In the genomic region with DNA sequence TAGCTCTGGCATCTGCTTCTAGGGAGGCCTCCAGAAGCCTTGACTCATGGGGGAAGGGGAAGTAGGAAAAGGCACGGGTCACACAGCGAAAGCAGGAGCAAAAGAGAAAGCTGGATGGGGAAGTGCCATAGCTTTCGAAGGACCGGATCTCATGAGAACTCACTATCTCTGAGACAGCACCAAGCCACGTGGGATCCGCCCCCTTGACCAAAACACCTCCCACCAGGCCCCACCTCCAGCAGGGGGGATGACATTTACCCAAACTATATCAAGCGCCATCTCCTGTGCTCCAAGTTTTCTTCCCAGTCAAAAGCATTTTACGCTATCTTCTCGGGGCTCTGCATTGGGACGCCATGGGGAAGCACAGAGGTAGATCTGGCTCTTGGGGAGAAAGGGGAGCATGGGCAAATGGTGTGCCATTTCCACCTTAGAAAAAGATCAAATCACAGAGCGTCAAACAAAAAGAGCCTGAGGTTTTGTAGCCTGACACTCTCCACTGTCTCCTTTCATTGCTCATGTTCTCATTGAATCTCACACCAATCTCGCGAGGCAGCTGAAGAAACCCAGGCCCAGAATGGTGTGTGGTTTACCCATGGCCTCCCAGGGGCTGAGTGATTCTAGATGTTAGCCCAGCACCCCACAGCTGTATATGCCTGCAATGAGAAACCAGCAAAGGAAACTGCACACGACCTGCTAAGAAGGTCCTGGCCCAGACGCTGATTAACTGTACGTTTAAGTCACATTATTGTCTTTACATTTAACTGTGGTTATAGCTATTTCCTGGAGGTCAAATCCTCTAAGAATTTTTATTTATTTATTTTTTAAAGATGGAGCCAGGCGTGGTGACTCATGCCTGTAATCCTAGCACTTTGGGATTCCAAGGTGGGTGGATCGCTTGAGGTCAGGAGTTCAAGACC, we compare ENCODE assay signal across 10 cellular contexts. TPM values are rescaled to one million over a fixed set of nuclear protein-coding genes. Genes with fewer than 3 reads are reported as not detected.
DNase-seq lines count a peak whose midpoint lies in the region; ATAC-seq, FAIRE-seq and TF ChIP-seq lines count a peak whose summit lies in the region.
"Had no signal": no experiment of that assay in that cellular context is flagged by ENCODE, and none has a peak within 500 bp of the region (broad histone marks: within the 10 kb centered on the region; RNA-seq: fewer than 3 reads in every experiment).

No MANE protein-coding gene starts in this region.

- no peak for FAIRE-seq in HepG2 (lab: Jason Lieb, UNC)

- H3K4me1 ChIP-seq in right lobe of liver (no peaks in the 10 kb centered on the region), HepG2 (ENCODE audit: insufficient read depth, low read length) (no peaks in the 10 kb centered on the region), adrenal gland (replicated peaks in 1 of 2) (no peaks in the 10 kb centered on the region), upper lobe of right lung (no peaks in the 10 kb centered on the region)

- H3K36me3 ChIP-seq in right lobe of liver = no peaks in the 10 kb centered on the region
- H3K36me3 ChIP-seq in HepG2 (replicated peaks in 1 of 2; ENCODE audit: control insufficient read depth in 1 of 2, insufficient read depth in 2 of 2, low read length in 2 of 2) = no peaks in the 10 kb centered on the region
- H3K36me3 ChIP-seq in adrenal gland (replicated peaks in 1 of 2) = no peaks in the 10 kb centered on the region
- H3K36me3 ChIP-seq in upper lobe of right lung = no peaks in the 10 kb centered on the region

- H3K27me3 ChIP-seq in right lobe of liver (no peaks in the 10 kb centered on the region), HepG2 (ENCODE audit: control insufficient read depth in 1 of 2, insufficient read depth in 2 of 2, low read length in 2 of 2) (peaks cover 0 to 6% of the 10 kb centered on the region in 2 experiments; a peak in 1 of 5 replicates), adrenal gland (no peaks in the 10 kb centered on the region), upper lobe of right lung (no peaks in the 10 kb centered on the region)

- H3K27ac ChIP-seq in right lobe of liver (no peak overlapping the region), HepG2 (ENCODE audit: extremely low read length, insufficient read depth, low read length) (no peak overlapping the region), adrenal gland (no peak overlapping the region), upper lobe of right lung (no peak overlapping the region)
- H3K27ac ChIP-seq: epithelial cell of prostate had no signal

- 55% methylated on average over 16 of the region's 18 CpGs for WGBS in right lobe of liver (ENCODE audit: insufficient coverage, low coverage, low lambda C conversion rate, missing lambda C conversion rate)
- 56% methylated on average over 18 of the region's 18 CpGs for WGBS in HepG2 (ENCODE audit: low lambda C conversion rate)
- 69 to 76% (median 74%) methylated on average over 18 of the region's 18 CpGs for WGBS in adrenal gland, 4 donors

- no peaks in the 10 kb centered on the region for H4K20me1 ChIP-seq in HepG2 (ENCODE audit: insufficient read depth, low read length)

- peak; percentile 63 to 83 (median 71) for ATAC-seq in right lobe of liver
- no peak for ATAC-seq in HepG2
- peak; percentile 95 for ATAC-seq in upper lobe of right lung
- ATAC-seq in GM19351 (IDR thresholded peaks at IDR 0.05; ENCODE audit: unreplicated experiment) = no peak

- TF ChIP-seq CTCF in right lobe of liver (IDR thresholded peaks at IDR 0.05) (no peak), HepG2 (CRISPR knock-in tag; IDR thresholded peaks at IDR 0.05) (no peak), adrenal gland (IDR thresholded peaks at IDR 0.05) (no peak), upper lobe of right lung (IDR thresholded peaks at IDR 0.05) (no peak)

- TF ChIP-seq POLR2A in right lobe of liver (IDR thresholded peaks at IDR 0.05) (no peak), HepG2 (IDR thresholded peaks at IDR 0.05; ENCODE audit: insufficient read depth in 1 of 2, low read depth in 2 of 2, low read length in 2 of 2) (no peak), adrenal gland (IDR thresholded peaks at IDR 0.05) (no peak)

- no peak for TF ChIP-seq RAD21 in HepG2 (CRISPR knock-in tag; IDR thresholded peaks at IDR 0.05)

- no TSS peak for BruUV-seq in HepG2 (replicated peaks; lab: Mats Ljungman, UMichigan)

- POLR2A ChIA-PET in HepG2 (lab: Yijun Ruan, JAX) = no interaction called here

- H3K4me3 ChIP-seq in right lobe of liver = no peak overlapping the region
- H3K4me3 ChIP-seq in HepG2 (replicated peaks in 1 of 3; ENCODE audit: insufficient read depth in 1 of 3, low read depth in 2 of 3, low read length in 3 of 3) = no peak overlapping the region
- no peak overlapping the region for H3K4me3 ChIP-seq in adrenal gland
- H3K4me3 ChIP-seq in upper lobe of right lung = no peak overlapping the region

- TF ChIP-seq EP300 in HepG2 (IDR thresholded peaks at IDR 0.05; ENCODE audit: low read depth in 2 of 2, low read length in 2 of 2) (no peak), HepG2 (CRISPR knock-in tag; IDR thresholded peaks at IDR 0.05; ENCODE audit: borderline replicate concordance) (no peak)

- CTCF ChIA-PET in HepG2 (lab: Yijun Ruan, JAX; ENCODE audit: low intra/inter-chr PET ratio, low total read pairs) = no interaction called here

- no peak overlapping the region for H3K9ac ChIP-seq in HepG2 (ENCODE audit: insufficient read depth, low read depth, low read length)

- H3K4me2 ChIP-seq in HepG2 (ENCODE audit: low read depth, low read length) = no peak overlapping the region

- in situ Hi-C loops in HepG2 (cut with HindIII; ENCODE audit: extremely low pct_ligation_motif_present, low pct_unique_long_range_greater_than_20kb) = no loop called here

- intact Hi-C loops in right lobe of liver (cut with DNase I) = no loop called here
- intact Hi-C loops in HepG2 (cut with micrococcal nuclease; ENCODE audit: unreplicated experiment) = no loop called here
- intact Hi-C loops in adrenal gland (cut with DNase I) = no loop called here
- intact Hi-C loops in upper lobe of right lung (cut with DNase I) = no loop called here

- DNase-seq in right lobe of liver = peak in 2 of 3 donors; percentile 30 to 46
- no peak for DNase-seq in HepG2 (ENCODE audit: low spot score)
- peak in 6 of 7 donors; percentile 18 to 63 (median 28) for DNase-seq in adrenal gland
- peak; percentile 71 for DNase-seq in iPS-NIHi7 (ENCODE audit: extremely low spot score)
- peak; percentile 68 for DNase-seq in upper lobe of right lung
- DNase-seq in stimulated activated CD4-positive, alpha-beta T cell treated with anti-CD3 and anti-CD28 coated beads, Interleukin-12 subunit alpha, Interleukin-12 subunit beta, amount 100 ng/mL, for 4 hours = no peak
- no peak for DNase-seq in SK-N-DZ (ENCODE audit: low spot score)
- DNase-seq: NCI-H1436 had no signal

- H3K9me3 ChIP-seq in right lobe of liver (no peaks in the 10 kb centered on the region), HepG2 (ENCODE audit: low read length) (no peaks in the 10 kb centered on the region), adrenal gland (replicated peaks in 1 of 3) (no peaks in the 10 kb centered on the region), upper lobe of right lung (no peaks in the 10 kb centered on the region)

- H3K79me2 ChIP-seq in HepG2 (ENCODE audit: insufficient read depth, low read length) = no peaks in the 10 kb centered on the region

- no peak overlapping the region for H2AFZ ChIP-seq in HepG2 (ENCODE audit: low read length)

RNA-seq across cellular contexts. Expression of a gene that starts 8.1 kb away (rescaled TPM):
- 1 to 10 TPM in 1 of 6 experiments, not detected in 5; 1.2 TPM for total RNA-seq in right lobe of liver
- total RNA-seq in HepG2 (2016; rRNA removed; fragmentation: Illumina TruSeq; extraction: Trizol) = not detected in 2 replicates
- total RNA-seq in HepG2 (2016; cell fraction: cytosol; rRNA removed; fragmentation: Illumina TruSeq; extraction: Trizol; ENCODE audit: low read depth) = not detected in 2 replicates
- not detected in 2 replicates for total RNA-seq in HepG2 (2016; cell fraction: insoluble cytoplasmic fraction; rRNA removed; fragmentation: Illumina TruSeq; extraction: Trizol)
- not detected in 2 replicates for total RNA-seq in HepG2 (2016; cell fraction: membrane; rRNA removed; fragmentation: Illumina TruSeq; extraction: Trizol)
- total RNA-seq in HepG2 (2016; cell fraction: nucleus; rRNA removed; fragmentation: Illumina TruSeq; extraction: Trizol) = not detected in 2 replicates
- 0.13 and 0.51 TPM in 2 replicates for polyA plus RNA-seq in HepG2 (2011; rRNA removed)
- 0.12 and 0.19 TPM in 2 replicates for polyA plus RNA-seq in HepG2 (2011; cell fraction: cytosol; rRNA removed)
- polyA plus RNA-seq in HepG2 (2011; cell fraction: nucleus; rRNA removed) = not detected in 2 replicates
- polyA plus RNA-seq in HepG2 (2012) = 0.09 and 0.59 TPM in 2 replicates
- polyA plus RNA-seq in HepG2 (2016; cell fraction: cytosol; fragmentation: Illumina TruSeq; extraction: Trizol; ENCODE audit: low read depth) = not detected in 2 replicates
- not detected in 2 replicates for polyA plus RNA-seq in HepG2 (2016; cell fraction: insoluble cytoplasmic fraction; fragmentation: Illumina TruSeq; extraction: Trizol; ENCODE audit: low read depth)
- polyA plus RNA-seq in HepG2 (2016; cell fraction: membrane; fragmentation: Illumina TruSeq; extraction: Trizol; ENCODE audit: low read depth) = not detected in 2 replicates
- not detected in 2 replicates for polyA plus RNA-seq in HepG2 (2016; cell fraction: nucleus; fragmentation: Illumina TruSeq; extraction: Trizol; ENCODE audit: insufficient read depth, low read depth)
- 0.51 TPM in 1 of 2 replicates, not detected in the other for polyA minus RNA-seq in HepG2 (2011; rRNA and poly(A)+ RNA removed; ENCODE audit: low replicate concordance)
- not detected in 2 replicates for polyA minus RNA-seq in HepG2 (2011; cell fraction: cytosol; rRNA and poly(A)+ RNA removed)
- polyA minus RNA-seq in HepG2 (2011; cell fraction: nucleus; rRNA and poly(A)+ RNA removed) = not detected in 2 replicates
- total RNA-seq in adrenal gland = 1 to 10 TPM in 3 of 8 donors, under 1 TPM in 5; 0.18 to 2.8 (median 0.60) TPM
- 1 to 10 TPM in 2 of 3 donors, under 1 TPM in 1; 0.51 to 1.6 (median 1.1) TPM for polyA plus RNA-seq in adrenal gland
- total RNA-seq in upper lobe of right lung = 0.93 TPM
- not detected in 2 replicates for polyA plus RNA-seq in SK-N-DZ (2014; cell fraction: cytosol; rRNA removed)
- not detected in 2 replicates for polyA plus RNA-seq in SK-N-DZ (2014; cell fraction: nucleus; rRNA removed)

RNA-seq across cellular contexts. Expression of a gene that starts 52.9 kb away (rescaled TPM):
- under 1 TPM in 2 of 6 experiments, not detected in 4; 0.16 to 0.18 TPM for total RNA-seq in right lobe of liver
- total RNA-seq in HepG2 (2016; rRNA removed; fragmentation: Illumina TruSeq; extraction: Trizol) = 2.6 and 4.0 TPM in 2 replicates
- total RNA-seq in HepG2 (2016; cell fraction: cytosol; rRNA removed; fragmentation: Illumina TruSeq; extraction: Trizol; ENCODE audit: low read depth) = 0.51 and 0.53 TPM in 2 replicates
- total RNA-seq in HepG2 (2016; cell fraction: insoluble cytoplasmic fraction; rRNA removed; fragmentation: Illumina TruSeq; extraction: Trizol) = 3.0 and 3.6 TPM in 2 replicates
- 2.0 and 2.5 TPM in 2 replicates for total RNA-seq in HepG2 (2016; cell fraction: membrane; rRNA removed; fragmentation: Illumina TruSeq; extraction: Trizol)
- total RNA-seq in HepG2 (2016; cell fraction: nucleus; rRNA removed; fragmentation: Illumina TruSeq; extraction: Trizol) = 0.75 and 2.1 TPM in 2 replicates
- polyA plus RNA-seq in HepG2 (2011; rRNA removed) = 1.1 and 1.4 TPM in 2 replicates
- 0.86 and 1.0 TPM in 2 replicates for polyA plus RNA-seq in HepG2 (2011; cell fraction: cytosol; rRNA removed)
- 0.40 and 0.45 TPM in 2 replicates for polyA plus RNA-seq in HepG2 (2011; cell fraction: nucleus; rRNA removed)
- polyA plus RNA-seq in HepG2 (2012) = 1.1 and 2.4 TPM in 2 replicates
- 0.33 and 0.47 TPM in 2 replicates for polyA plus RNA-seq in HepG2 (2016; cell fraction: cytosol; fragmentation: Illumina TruSeq; extraction: Trizol; ENCODE audit: low read depth)
- 3.1 and 3.6 TPM in 2 replicates for polyA plus RNA-seq in HepG2 (2016; cell fraction: insoluble cytoplasmic fraction; fragmentation: Illumina TruSeq; extraction: Trizol; ENCODE audit: low read depth)
- 1.2 and 1.4 TPM in 2 replicates for polyA plus RNA-seq in HepG2 (2016; cell fraction: membrane; fragmentation: Illumina TruSeq; extraction: Trizol; ENCODE audit: low read depth)
- 0.85 and 1.2 TPM in 2 replicates for polyA plus RNA-seq in HepG2 (2016; cell fraction: nucleus; fragmentation: Illumina TruSeq; extraction: Trizol; ENCODE audit: insufficient read depth, low read depth)
- 0.21 and 0.90 TPM in 2 replicates for polyA minus RNA-seq in HepG2 (2011; rRNA and poly(A)+ RNA removed; ENCODE audit: low replicate concordance)
- polyA minus RNA-seq in HepG2 (2011; cell fraction: cytosol; rRNA and poly(A)+ RNA removed) = 0.59 and 2.2 TPM in 2 replicates
- 1.8 and 2.0 TPM in 2 replicates for polyA minus RNA-seq in HepG2 (2011; cell fraction: nucleus; rRNA and poly(A)+ RNA removed)
- under 1 TPM in 3 of 8 donors, not detected in 5; 0.23 to 0.42 (median 0.32) TPM for total RNA-seq in adrenal gland
- polyA plus RNA-seq in adrenal gland = under 1 TPM in 1 of 3 donors, not detected in 2; 0.18 TPM
- not detected for total RNA-seq in upper lobe of right lung
- polyA plus RNA-seq in SK-N-DZ (2014; cell fraction: cytosol; rRNA removed) = 12.1 and 16.7 TPM in 2 replicates
- polyA plus RNA-seq in SK-N-DZ (2014; cell fraction: nucleus; rRNA removed) = 2.6 and 2.7 TPM in 2 replicates

Comparison
In these comparisons a context has a peak if more than half of its experiments do, and no peak if none do; other contexts are left out.
1. ATAC-seq: peak in right lobe of liver (4 of 4) and upper lobe of right lung (single experiment); none in HepG2 (single experiment) and GM19351 (single experiment).
2. DNase-seq: peak in right lobe of liver (2 of 3), adrenal gland (6 of 7), iPS-NIHi7 (single experiment) and upper lobe of right lung (single experiment); none in HepG2 (single experiment), stimulated activated CD4-positive, alpha-beta T cell treated with anti-CD3 and anti-CD28 coated beads, Interleukin-12 subunit alpha, Interleukin-12 subunit beta, amount 100 ng/mL, for 4 hours (single experiment) and SK-N-DZ (single experiment).